23 cellular contexts compared by ENCODE assay signal in the genomic region with DNA sequence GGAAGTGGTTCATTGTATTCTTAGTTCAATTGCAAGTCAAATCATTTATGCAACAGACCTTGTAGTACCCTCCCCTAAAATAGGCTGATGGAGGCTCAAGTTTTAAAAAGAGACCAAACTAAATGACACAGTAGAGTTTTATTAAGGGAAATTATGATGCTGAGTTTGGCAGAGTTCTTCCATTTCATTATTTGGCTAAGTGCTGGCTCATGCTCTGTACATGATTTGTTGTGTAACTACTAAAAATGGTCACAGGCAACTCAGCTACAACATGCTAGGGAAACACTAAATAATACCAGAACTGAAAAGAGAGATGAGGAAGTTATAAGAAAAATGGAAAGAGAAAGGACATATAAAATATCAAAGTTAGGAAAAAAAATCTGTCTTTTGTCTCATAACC.
"Had no signal": no experiment of that assay in that cellular context is flagged by ENCODE, and none has a peak within 500 bp of the region (broad histone marks: within the 10 kb centered on the region; RNA-seq: fewer than 3 reads in every experiment).

No MANE protein-coding gene starts in this region.

- H3K27me3 ChIP-seq: MG63 had no signal

- ATAC-seq: activated naive CD4-positive, alpha-beta T cell treated with anti-CD3 and anti-CD28 coated beads, Interleukin-2, amount 50 U/mL, for 72 hours; activated naive CD8-positive, alpha-beta T cell treated with anti-CD3 and anti-CD28 coated beads, Interleukin-2, amount 50 U/mL, for 24 hours; activated T-cell treated with anti-CD3 and anti-CD28 coated beads, Interleukin-2, amount 50 U/mL, for 4 hours; T-cell had no signal

- DNase-seq: activated CD4-positive, alpha-beta memory T cell treated with anti-CD3 and anti-CD28 coated beads for 36 hours; activated CD4-positive, alpha-beta T cell treated with anti-CD3 and anti-CD28 coated beads, Interleukin-2, amount 10 ng/mL, durations not matched to agents 7 days and 5 days; activated CD4-positive, CD25-positive, alpha-beta regulatory T cell; activated CD8-positive, alpha-beta memory T cell treated with anti-CD3 and anti-CD28 coated beads for 24 hours; activated effector memory CD4-positive, alpha-beta T cell treated with anti-CD3 and anti-CD28 coated beads, Interleukin-2, amount 50 U/mL, for 16 hours; activated naive CD4-positive, alpha-beta T cell treated with Interleukin-2 at 50 U/mL for 16 hours; activated naive CD8-positive, alpha-beta T cell treated with anti-CD3 and anti-CD28 coated beads, Interleukin-2, amount 50 U/mL, for 24 hours; activated T-cell treated with anti-CD3 and anti-CD28 coated beads, Interleukin-2, amount 50 U/mL, for 4 hours; amniotic stem cell; MG63; NCI-H1105; NCI-H1436; NCI-H1694 treated with DMSO at 0.1 percent for 48 hours; NCI-H2029 treated with DMSO at 0.1 percent for 48 hours; NCI-H345; NCI-H524; PC-9; T-cell; T-helper 2 cell; T1000 had no signal

- H3K4me3 ChIP-seq: MG63, PC-9, SK-N-MC had no signal

- H3K9me3 ChIP-seq: MG63 had no signal

- H3K27ac ChIP-seq: PC-9, SK-N-MC, VCaP had no signal

- H3K36me3 ChIP-seq: MG63 had no signal
